9 cellular contexts compared by ENCODE assay signal in genomic region chr1:218182455-218182854, GRCh38.
"Had no signal": no experiment of that assay in that cellular context is flagged by ENCODE, and none has a peak within 500 bp of the region (broad histone marks: within the 10 kb centered on the region; RNA-seq: fewer than 3 reads in every experiment).

No MANE protein-coding gene starts in this region.

- ATAC-seq: HCT116, HepG2 had no signal

- H3K27ac Mint-ChIP-seq: HFFc6, IgD-negative memory B cell had no signal

- H3K36me3 Mint-ChIP-seq: IgD-negative memory B cell had no signal

- H3K4me3 Mint-ChIP-seq: HFFc6, IgD-negative memory B cell had no signal

- H3K4me3 ChIP-seq: GM23248, HAP-1 had no signal

- H2AFZ ChIP-seq: GM23248 had no signal

- H3K36me3 ChIP-seq: HAP-1 had no signal

- H3K27ac ChIP-seq: GM23248 had no signal

- H3K9me3 ChIP-seq: HAP-1 had no signal

- H3K27me3 Mint-ChIP-seq: IgD-negative memory B cell had no signal

- H3K9ac ChIP-seq: GM23248 had no signal

- DNase-seq: GM23248, GOT3, H7, HFFc6, KBM-7 had no signal
